In the genomic region with DNA sequence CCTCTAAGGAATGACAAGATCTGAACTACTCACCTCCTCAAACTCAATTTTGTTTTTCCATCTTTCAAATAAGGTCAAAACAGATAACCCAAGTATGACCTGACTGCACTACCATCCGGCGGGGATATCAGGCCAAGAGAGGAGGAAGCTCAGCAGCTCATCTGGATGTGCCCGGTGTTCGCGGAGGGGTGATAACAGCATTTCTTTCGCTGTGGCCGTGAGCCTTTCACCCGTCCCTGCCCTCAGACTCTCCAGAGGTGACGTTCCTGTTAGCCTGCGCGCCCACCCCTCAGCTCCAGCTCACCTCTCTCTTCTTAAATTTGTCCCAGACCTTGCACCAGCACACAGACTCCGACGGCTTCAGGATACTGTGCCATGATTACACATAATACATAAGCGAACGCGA, we compare ENCODE assay signal across 1 cellular context.
TF ChIP-seq lines count a peak whose summit lies in the region.

No MANE protein-coding gene starts in this region.

TF ChIP-seq in HepG2, 621 proteins besides CTCF, POLR2A, EP300 and RAD21 (continued from another document):
- TF ChIP-seq CBX2 (IDR thresholded peaks at IDR 0.05; ENCODE audit: low read depth, low read length) = no peak
- no peak for TF ChIP-seq CBX2 (CRISPR knock-in tag; IDR thresholded peaks at IDR 0.05; ENCODE audit: low read depth)
- TF ChIP-seq, protein P1, sequence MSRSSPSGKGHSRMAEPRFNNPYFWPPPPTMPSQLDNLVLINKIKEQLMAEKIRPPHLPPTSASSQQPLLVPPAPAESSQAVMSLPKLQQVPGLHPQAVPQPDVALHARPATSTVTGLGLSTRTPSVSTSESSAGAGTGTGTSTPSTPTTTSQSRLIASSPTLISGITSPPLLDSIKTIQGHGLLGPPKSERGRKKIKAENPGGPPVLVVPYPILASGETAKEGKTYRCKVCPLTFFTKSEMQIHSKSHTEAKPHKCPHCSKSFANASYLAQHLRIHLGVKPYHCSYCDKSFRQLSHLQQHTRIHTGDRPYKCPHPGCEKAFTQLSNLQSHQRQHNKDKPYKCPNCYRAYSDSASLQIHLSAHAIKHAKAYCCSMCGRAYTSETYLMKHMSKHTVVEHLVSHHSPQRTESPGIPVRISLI (CRISPR knock-in tag; IDR thresholded peaks at IDR 0.05; ENCODE audit: borderline replicate concordance) = no peak
